Comparison of ENCODE assay signal across 1 cellular context in genomic region chr6:31403283-31403989, GRCh38.
A peak's percentile ranks its signal among the peaks of the same experiment; 100 is the strongest.
TF ChIP-seq lines count a peak whose summit lies in the region.

Gene MICA (plus strand): TSS chr6:31403595. CDS start chr6:31403633, 38 bp downstream.

TF ChIP-seq in H1, 55 proteins besides CTCF, POLR2A, EP300 and RAD21:
- no peak for TF ChIP-seq HDAC6 (IDR thresholded peaks at IDR 0.05; ENCODE audit: low read depth, low read length)
- no peak for TF ChIP-seq SRF (IDR thresholded peaks at IDR 0.05; ENCODE audit: low read depth, low read length)
- no peak for TF ChIP-seq CHD1 (IDR thresholded peaks at IDR 0.05; ENCODE audit: low read depth, low read length)
- peak; percentile 71; the same call in 1 of the 2 replicates for TF ChIP-seq TAF1 (IDR thresholded peaks at IDR 0.05; ENCODE audit: low read depth, low read length)
- TF ChIP-seq PHF8 (conservative IDR thresholded peaks at IDR 0.05; ENCODE audit: low read depth, low read length): peak; percentile 58; the same call in 1 of the 2 replicates
- no peak for TF ChIP-seq MAFK (IDR thresholded peaks at IDR 0.05; ENCODE audit: low read depth, low read length)
- no peak for TF ChIP-seq BRCA1 (IDR thresholded peaks at IDR 0.05; ENCODE audit: low read depth, low read length)
- TF ChIP-seq GABPA (IDR thresholded peaks at IDR 0.05; ENCODE audit: borderline replicate concordance, insufficient read depth, low read length): no peak
- 0 out of 2 replicates have a peak, but pooled peaks have one; percentile 54 for TF ChIP-seq TBP (IDR thresholded peaks at IDR 0.05; ENCODE audit: low read depth, low read length)
- 0 out of 2 replicates have a peak, but pooled peaks have one; percentile 78 for TF ChIP-seq RBBP5 (IDR thresholded peaks at IDR 0.05; ENCODE audit: borderline replicate concordance, low read depth, low read length)
- TF ChIP-seq YY1 (IDR thresholded peaks at IDR 0.05; ENCODE audit: low read depth, low read length): no peak
- no peak for TF ChIP-seq POU5F1 (IDR thresholded peaks at IDR 0.05; ENCODE audit: low read depth, low read length)
- no peak for TF ChIP-seq CHD7 (IDR thresholded peaks at IDR 0.05; ENCODE audit: insufficient replicate concordance, low read length)
- TF ChIP-seq BACH1 (IDR thresholded peaks at IDR 0.05; ENCODE audit: low read length): 0 out of 2 replicates have a peak, but pooled peaks have one; percentile 17
- TF ChIP-seq E2F6 (IDR thresholded peaks at IDR 0.05): peak; percentile 96
- TF ChIP-seq ATF2 (IDR thresholded peaks at IDR 0.05; ENCODE audit: low read length): no peak
- no peak for TF ChIP-seq JUN (IDR thresholded peaks at IDR 0.05; ENCODE audit: low read depth, low read length)
- no peak for TF ChIP-seq BCL11A (IDR thresholded peaks at IDR 0.05; ENCODE audit: low read depth in 2 of 2, low read length in 2 of 2)
- peak; percentile 49; the same call in 1 of the 2 replicates for TF ChIP-seq USF2 (IDR thresholded peaks at IDR 0.05; ENCODE audit: low read length)
- no peak for TF ChIP-seq JUND (IDR thresholded peaks at IDR 0.05; ENCODE audit: low read length)
- no peak for TF ChIP-seq SAP30 (IDR thresholded peaks at IDR 0.05; ENCODE audit: insufficient read depth, insufficient replicate concordance, low read length)
- TF ChIP-seq SP1 (IDR thresholded peaks at IDR 0.05; ENCODE audit: low read depth, low read length): peak; percentile 68; the same call in 1 of the 2 replicates
- 0 out of 2 replicates have a peak, but pooled peaks have one; percentile 8 for TF ChIP-seq TEAD4 (IDR thresholded peaks at IDR 0.05; ENCODE audit: low read depth, low read length)
- TF ChIP-seq KDM4A (IDR thresholded peaks at IDR 0.05; ENCODE audit: low read depth, low read length, severe bottlenecking): peak; percentile 98
- no peak for TF ChIP-seq SIRT6 (IDR thresholded peaks at IDR 0.05; ENCODE audit: low read length)
- TF ChIP-seq KDM1A (IDR thresholded peaks at IDR 0.05; ENCODE audit: borderline replicate concordance, low read length): no peak
- TF ChIP-seq CEBPB (IDR thresholded peaks at IDR 0.05; ENCODE audit: low read depth, low read length): no peak
- TF ChIP-seq SIN3A (conservative IDR thresholded peaks at IDR 0.05 in 1 of 2, IDR thresholded peaks at IDR 0.05 in 1 of 2; ENCODE audit: low read depth in 1 of 2, low read length in 2 of 2): no peak
- TF ChIP-seq POLR2AphosphoS5 (IDR thresholded peaks at IDR 0.05; ENCODE audit: low read depth, low read length): peak; percentile 70; the same call in 1 of the 2 replicates
- TF ChIP-seq SIX5 (IDR thresholded peaks at IDR 0.05; ENCODE audit: low read depth, low read length): no peak
- peak; percentile 33 for TF ChIP-seq ASH2L (IDR thresholded peaks at IDR 0.05; ENCODE audit: low read length)
- no peak for TF ChIP-seq TAF7 (optimal IDR thresholded peaks at IDR 0.05; ENCODE audit: borderline replicate concordance, low read depth, low read length)
- 0 out of 2 replicates have a peak, but pooled peaks have one; percentile 16 for TF ChIP-seq ATF3 (IDR thresholded peaks at IDR 0.05; ENCODE audit: insufficient read depth, low read depth, low read length)
- TF ChIP-seq CBX5 (IDR thresholded peaks at IDR 0.05; ENCODE audit: low read depth, low read length): no peak
- TF ChIP-seq RFX5 (IDR thresholded peaks at IDR 0.05; ENCODE audit: borderline replicate concordance, low read depth, low read length): no peak
- TF ChIP-seq MAX (IDR thresholded peaks at IDR 0.05): peak; percentile 93
- no peak; the same call in 1 of the 2 replicates for TF ChIP-seq CHD2 (IDR thresholded peaks at IDR 0.05; ENCODE audit: low read length)
- 0 out of 4 replicates have a peak, but pooled peaks of 1 of the 2 experiments have one; percentile 23 for TF ChIP-seq HDAC2 (IDR thresholded peaks at IDR 0.05; ENCODE audit: borderline replicate concordance in 1 of 2, low read depth in 2 of 2, low read length in 2 of 2)
- no peak for TF ChIP-seq FOSL1 (IDR thresholded peaks at IDR 0.05; ENCODE audit: insufficient read depth, low read depth, low read length)
- TF ChIP-seq CTBP2 (IDR thresholded peaks at IDR 0.05; ENCODE audit: borderline replicate concordance, insufficient read depth, insufficient read length, low read length): no peak
- no peak for TF ChIP-seq ZNF274 (IDR thresholded peaks at IDR 0.05; ENCODE audit: borderline replicate concordance, extremely low read depth, low read length)
- no peak for TF ChIP-seq GTF2F1 (IDR thresholded peaks at IDR 0.05; ENCODE audit: borderline replicate concordance, low read depth, low read length)
